ENCODE assay signal across 8 cellular contexts in genomic region chr22:41833369-41834004, GRCh38. TPM values are rescaled to one million over a fixed set of nuclear protein-coding genes. Genes with fewer than 3 reads are reported as not detected.
DNase-seq lines count a peak whose midpoint lies in the region; ATAC-seq and TF ChIP-seq lines count a peak whose summit lies in the region.

No MANE protein-coding gene starts in this region.

- H3K4me1 ChIP-seq in ES-I3 (ENCODE audit: insufficient read depth, low read length) (peaks cover 11% of the 10 kb centered on the region), gastroesophageal sphincter (peaks cover 0 to 48% (median 7%) of the 10 kb centered on the region in 3 donors), neutrophil (ENCODE audit: control insufficient read depth in 1 of 2, insufficient read depth in 1 of 2, low read depth in 1 of 2, low read length in 1 of 2) (peaks cover 14 to 30% of the 10 kb centered on the region in 2 experiments), urinary bladder (ENCODE audit: insufficient read depth) (no peaks in the 10 kb centered on the region)

- H3K27ac ChIP-seq in gastroesophageal sphincter (peak overlapping the region; percentile 68 to 97 (median 90)), neutrophil (peak overlapping the region; percentile 83), urinary bladder (ENCODE audit: low read depth) (peak overlapping the region; percentile 91)

- H3K27me3 ChIP-seq in H7 (ENCODE audit: control insufficient read depth, insufficient read depth, low read length) = no peaks in the 10 kb centered on the region
- no peaks in the 10 kb centered on the region for H3K27me3 ChIP-seq in gastroesophageal sphincter
- no peaks in the 10 kb centered on the region for H3K27me3 ChIP-seq in neutrophil

- H3K9ac ChIP-seq in ES-I3 (ENCODE audit: low read depth, low read length) = peak overlapping the region; percentile 80

- H3K9me3 ChIP-seq in ES-I3 (ENCODE audit: control insufficient read depth, insufficient read depth, low read length) (no peaks in the 10 kb centered on the region), gastroesophageal sphincter (no peaks in the 10 kb centered on the region), neutrophil (no peaks in the 10 kb centered on the region)

- peaks cover 16% of the 10 kb centered on the region for H3K36me3 ChIP-seq in ES-I3 (ENCODE audit: insufficient read depth, low read length)
- H3K36me3 ChIP-seq in H7 (replicated peaks; ENCODE audit: control insufficient read depth, insufficient read depth, low read length) = peaks cover 11% of the 10 kb centered on the region
- peaks cover 0 to 13% of the 10 kb centered on the region in 2 donors for H3K36me3 ChIP-seq in gastroesophageal sphincter
- H3K36me3 ChIP-seq in neutrophil = peaks cover 9% of the 10 kb centered on the region
- H3K36me3 ChIP-seq in urinary bladder (ENCODE audit: insufficient read depth) = no peaks in the 10 kb centered on the region

- TF ChIP-seq CTCF in gastroesophageal sphincter (IDR thresholded peaks at IDR 0.05) = peak in 1 of 4 experiments; percentile 23
- no peak for TF ChIP-seq CTCF in neutrophil (IDR thresholded peaks at IDR 0.05)

- WGBS in gastroesophageal sphincter (ENCODE audit: low coverage in 1 of 2), 2 donors = 0% methylated on average over 2 of the region's 86 CpGs; no CpG with 5 or more reads in 1 of the 2 donors
- WGBS in urinary bladder = under 1% methylated on average over 85 of the region's 86 CpGs

- peak overlapping the region; percentile 86 for H3K4me3 ChIP-seq in H7 (ENCODE audit: insufficient read depth, low read depth, low read length)
- H3K4me3 ChIP-seq in gastroesophageal sphincter = peak overlapping the region; percentile 80 to 99
- peak overlapping the region; percentile 88 to 92 for H3K4me3 ChIP-seq in neutrophil (ENCODE audit: low read depth in 1 of 2, low read length in 1 of 2)
- H3K4me3 ChIP-seq in urinary bladder (ENCODE audit: low read depth, low read length) = peak overlapping the region; percentile 88

- DNase-seq in H7 = peak; percentile 69
- peak; percentile 85 for DNase-seq in NCI-H69 (lab: John Stamatoyannopoulos, UW)
- DNase-seq in activated gamma-delta T cell (lab: John Stamatoyannopoulos, UW) = peak; percentile 47
- no peak for DNase-seq in GDM1 (lab: John Stamatoyannopoulos, UW)

- TF ChIP-seq EP300 in gastroesophageal sphincter (IDR thresholded peaks at IDR 0.05) = no peak

- no peak for TF ChIP-seq POLR2A in gastroesophageal sphincter (IDR thresholded peaks at IDR 0.05)

- ATAC-seq in gastroesophageal sphincter = peak; percentile 7

RNA-seq across cellular contexts. Expression of gene SREBF2, which starts 0.6 kb away (rescaled TPM):
- total RNA-seq in H7 (2014; rRNA removed; shearing (Covaris generic)) = 93.8 and 118 TPM in 2 replicates
- total RNA-seq in gastroesophageal sphincter (100 to 1,000 TPM in 1 of 4 donors, 10 to 100 TPM in 3; 39.7 to 101 (median 58.8) TPM), urinary bladder (49.7 TPM)
- 51.3 TPM for polyA plus RNA-seq in urinary bladder

RNA-seq across cellular contexts. Expression of gene CCDC134, which starts 33.0 kb away (rescaled TPM):
- total RNA-seq in H7 (2014; rRNA removed; shearing (Covaris generic)) = 17.0 and 19.3 TPM in 2 replicates
- 1 to 10 TPM; 3.8 to 8.9 (median 5.4) TPM for total RNA-seq in gastroesophageal sphincter
- 15.0 TPM for total RNA-seq in urinary bladder
- polyA plus RNA-seq in urinary bladder = 2.4 TPM
